In genomic region chr10:72096115-72097000, GRCh38 we compare ENCODE assay signal across 12 cellular contexts. TPM values are rescaled to one million over a fixed set of nuclear protein-coding genes. Genes with fewer than 3 reads are reported as not detected.
DNase-seq lines count a peak whose midpoint lies in the region; ATAC-seq and TF ChIP-seq lines count a peak whose summit lies in the region.
"Had no signal": no experiment of that assay in that cellular context is flagged by ENCODE, and none has a peak within 500 bp of the region (broad histone marks: within the 10 kb centered on the region; RNA-seq: fewer than 3 reads in every experiment).

No MANE protein-coding gene starts in this region.

- intact Hi-C loops in OCI-LY7 (cut with micrococcal nuclease; ENCODE audit: unreplicated experiment) = no loop called here

- no peaks in the 10 kb centered on the region for H3K4me1 ChIP-seq in OCI-LY7 (ENCODE audit: insufficient read depth, low read length, poor library complexity, severe bottlenecking)

- H3K4me3 Mint-ChIP-seq in endothelial cell (ENCODE audit: unreplicated experiment) = peak overlapping the region; percentile 17

- no peaks in the 10 kb centered on the region for H3K9me3 ChIP-seq in OCI-LY7 (ENCODE audit: low read length)

- no peak overlapping the region for H3K27ac Mint-ChIP-seq in endothelial cell (ENCODE audit: unreplicated experiment)

- no peaks in the 10 kb centered on the region for H4K20me1 ChIP-seq in OCI-LY7 (ENCODE audit: insufficient read depth, low read length)

- H3K4me2 ChIP-seq in OCI-LY7 (ENCODE audit: low read length) = no peak overlapping the region

- TSS peak; percentile 81 for BruUV-seq in OCI-LY7 (replicated peaks; lab: Mats Ljungman, UMichigan)

- H3K4me1 Mint-ChIP-seq in endothelial cell (ENCODE audit: unreplicated experiment) = peaks cover 8% of the 10 kb centered on the region

- H2AFZ ChIP-seq in OCI-LY7 (ENCODE audit: low read length) = no peak overlapping the region

- ATAC-seq in HG02642 (IDR thresholded peaks at IDR 0.05; ENCODE audit: poor library complexity, unreplicated experiment) = no peak

- no peaks in the 10 kb centered on the region for H3K9me2 ChIP-seq in OCI-LY7 (ENCODE audit: insufficient read depth, low read length)

- peaks cover 14% of the 10 kb centered on the region; the same call in 1 of the 2 replicates for H3K36me3 ChIP-seq in OCI-LY7 (ENCODE audit: insufficient read depth, low read length)

- H3K4me3 ChIP-seq in OCI-LY7 (ENCODE audit: low read depth, low read length, poor library complexity, severe bottlenecking) = no peak overlapping the region

- no peaks in the 10 kb centered on the region for H3K9me3 Mint-ChIP-seq in endothelial cell (ENCODE audit: unreplicated experiment)

- CTCF ChIA-PET in OCI-LY7 (lab: Charles Lee; ENCODE audit: unreplicated experiment) = no interaction called here

- DNase-seq in activated CD4-positive, alpha-beta T cell treated with anti-CD3 and anti-CD28 coated beads, Interleukin-2, amount 50 U/mL, for 48 hours = peak; percentile 64 to 77
- DNase-seq in activated CD4-positive, alpha-beta T cell treated with anti-CD3 and anti-CD28 coated beads, Interleukin-2, amount 50 U/mL, for 4 hours = no peak
- DNase-seq in OCI-LY7 (ENCODE audit: low spot score) (no peak), endothelial cell (ENCODE audit: low spot score) (no peak), renal cortical epithelial cell (ENCODE audit: low read depth) (peak; percentile 23), ureter (ENCODE audit: low spot score) (no peak)
- DNase-seq in effector CD4-positive, alpha-beta T cell = no peak
- DNase-seq: amygdala, hippocampal formation, NCI-H2081 treated with DMSO at 0.1 percent for 48 hours, substantia nigra had no signal

- POLR2A ChIA-PET in OCI-LY7 (lab: Charles Lee) = no interaction called here

- TF ChIP-seq CTCF in OCI-LY7 (conservative IDR thresholded peaks at IDR 0.05; ENCODE audit: low read length) (no peak), endothelial cell (IDR thresholded peaks at IDR 0.05; ENCODE audit: unreplicated experiment) (no peak)

- no peak overlapping the region for H3K27ac ChIP-seq in OCI-LY7 (ENCODE audit: low read depth, low read length, poor library complexity, severe bottlenecking)

- H3K27me3 Mint-ChIP-seq in endothelial cell (ENCODE audit: unreplicated experiment) = peaks cover 2% of the 10 kb centered on the region

- H3K36me3 Mint-ChIP-seq in endothelial cell (ENCODE audit: low read depth, unreplicated experiment) = peaks cover 12% of the 10 kb centered on the region

- no peaks in the 10 kb centered on the region for H3K79me2 ChIP-seq in OCI-LY7 (ENCODE audit: insufficient read depth, low read depth, low read length)

RNA-seq across cellular contexts. Expression of gene SPOCK2, which starts 8.0 kb away (rescaled TPM):
- 0.76 and 2.2 TPM in 2 replicates for total RNA-seq in OCI-LY7 (2014; rRNA removed; shearing (Covaris generic))
- 6.3 and 7.5 TPM in 2 replicates for total RNA-seq in OCI-LY7 (2022)
- 3.4 TPM for total RNA-seq in endothelial cell (ENCODE audit: unreplicated experiment)
- total RNA-seq in renal cortical epithelial cell = 2.0 and 41.8 TPM in 2 replicates
- total RNA-seq in ureter = 7.4 TPM

Comparison
In these comparisons a context has a peak if more than half of its experiments do, and no peak if none do; other contexts are left out.
1. DNase-seq: peak in activated CD4-positive, alpha-beta T cell treated with anti-CD3 and anti-CD28 coated beads, Interleukin-2, amount 50 U/mL, for 48 hours (2 of 2) and renal cortical epithelial cell (single experiment); none in activated CD4-positive, alpha-beta T cell treated with anti-CD3 and anti-CD28 coated beads, Interleukin-2, amount 50 U/mL, for 4 hours (0 of 2), OCI-LY7 (single experiment), endothelial cell (single experiment), ureter (single experiment) and effector CD4-positive, alpha-beta T cell (single experiment).